Comparison of ENCODE assay signal across 16 cellular contexts in the genomic region with DNA sequence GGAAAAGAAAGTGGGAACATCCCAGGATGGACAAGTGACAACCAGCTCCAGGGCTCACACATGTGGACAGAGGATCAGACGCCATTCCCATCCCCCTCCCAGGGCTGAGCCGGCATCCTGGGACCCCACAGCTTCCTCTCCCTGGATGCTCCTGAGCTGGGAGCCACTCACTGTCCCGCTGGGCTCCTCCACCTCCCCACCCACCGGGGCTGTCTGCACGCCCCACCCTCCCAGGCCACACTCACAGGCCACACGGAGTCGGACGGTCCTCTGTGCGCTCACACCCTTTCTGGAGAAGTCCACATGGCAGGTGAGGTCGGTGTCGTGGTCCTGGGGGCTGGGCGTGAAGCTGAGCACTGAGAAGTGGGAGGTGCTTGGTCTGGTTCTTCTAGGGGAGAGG. TPM values are rescaled to one million over a fixed set of nuclear protein-coding genes. Genes with fewer than 3 reads are reported as not detected.
A peak's percentile ranks its signal among the peaks of the same experiment; 100 is the strongest.
DNase-seq lines count a peak whose midpoint lies in the region; ATAC-seq, FAIRE-seq and TF ChIP-seq lines count a peak whose summit lies in the region.
"Not testable (repeated sequence)": the region's sequence is repeated elsewhere in the genome, so short reads cannot be mapped to it uniquely, and the experiment has no call there.
"Had no signal": no experiment of that assay in that cellular context is flagged by ENCODE, and none has a peak within 500 bp of the region (broad histone marks: within the 10 kb centered on the region; RNA-seq: fewer than 3 reads in every experiment).

No MANE protein-coding gene starts in this region.

- peak; percentile 22; the same call in 1 of the 2 replicates for ATAC-seq in HCT116
- peak; percentile 59 for ATAC-seq in K562
- peak in 1 of 2 donors; percentile 34 for ATAC-seq in natural killer cell treated with Interleukin-12 subunit alpha and Interleukin-12 subunit beta and Interleukin-15 and Interleukin-18, amount 100 ng/mL, for 72 hours
- peak; percentile 13 for ATAC-seq in stimulated activated effector memory CD8-positive, alpha-beta T cell treated with anti-CD3 and anti-CD28 coated beads, Interleukin-12 subunit alpha, Interleukin-12 subunit beta, amount 100 ng/mL, for 72 hours
- ATAC-seq in aorta (ENCODE audit: low FRiP score): peak; percentile 8

- not testable (repeated sequence) for H3K4me1 ChIP-seq in HCT116 (ENCODE audit: control insufficient read depth in 1 of 2, insufficient read depth in 2 of 2, low read length in 2 of 2); kidney (ENCODE audit: control insufficient read depth in 1 of 2, insufficient read depth in 1 of 2, low read depth in 1 of 2, low read length in 2 of 2); aorta (ENCODE audit: control insufficient read depth in 1 of 2, insufficient read depth in 2 of 2, low read length in 2 of 2)
- H3K4me1 ChIP-seq in K562 (replicated peaks in 1 of 2; ENCODE audit: control insufficient read depth in 2 of 2, insufficient read depth in 2 of 2, low read length in 2 of 2): peaks cover 6 to 17% of the 10 kb centered on the region in 2 experiments; a peak in 4 of 5 replicates

- H3K4me1 Mint-ChIP-seq in natural killer cell treated with Interleukin-12 subunit alpha and Interleukin-12 subunit beta and Interleukin-15 and Interleukin-18, amount 100 ng/mL, for 72 hours (ENCODE audit: low read depth in 2 of 2); stimulated activated effector memory CD8-positive, alpha-beta T cell treated with anti-CD3 and anti-CD28 coated beads, Interleukin-12 subunit alpha, Interleukin-12 subunit beta, amount 100 ng/mL, for 72 hours: not testable (repeated sequence)

- H3K27me3 Mint-ChIP-seq in natural killer cell treated with Interleukin-12 subunit alpha and Interleukin-12 subunit beta and Interleukin-15 and Interleukin-18, amount 100 ng/mL, for 72 hours: peaks cover 9 to 15% of the 10 kb centered on the region in 2 donors

- H3K9me1 ChIP-seq in K562 (ENCODE audit: control insufficient read depth, insufficient read depth, low read length): not testable (repeated sequence)

- H3K4me2 ChIP-seq in HCT116 (ENCODE audit: low read length); K562 (ENCODE audit: insufficient read depth, low read length): not testable (repeated sequence)

- not testable (repeated sequence) for H2AFZ ChIP-seq in HCT116 (ENCODE audit: low read depth, low read length, poor library complexity, severe bottlenecking); K562 (ENCODE audit: low read depth, low read length)

- FAIRE-seq in K562 (lab: Jason Lieb, UNC); kidney (lab: Jason Lieb, UNC): not testable (repeated sequence)

- intact Hi-C loops in HCT116 (cut with micrococcal nuclease); K562 (cut with micrococcal nuclease); kidney (cut with DNase I): not testable (repeated sequence)
- intact Hi-C loops in aorta (cut with DNase I): loop anchor here in 1 of 2 donors (10.0 kb wide), 1 partner anchor 175 kb away; no protein-coding TSS in a partner anchor

- H3K4me3 Mint-ChIP-seq in natural killer cell treated with Interleukin-12 subunit alpha and Interleukin-12 subunit beta and Interleukin-15 and Interleukin-18, amount 100 ng/mL, for 72 hours; stimulated activated effector memory CD8-positive, alpha-beta T cell treated with anti-CD3 and anti-CD28 coated beads, Interleukin-12 subunit alpha, Interleukin-12 subunit beta, amount 100 ng/mL, for 72 hours: not testable (repeated sequence)

- POLR2A ChIA-PET in HCT116 (lab: Charles Lee); K562 (lab: Yijun Ruan, JAX): not testable (repeated sequence)

- not testable (repeated sequence) for BruUV-seq in HCT116 (replicated peaks; lab: Mats Ljungman, UMichigan); K562 (replicated peaks; lab: Mats Ljungman, UMichigan)

- TF ChIP-seq CTCF in HCT116 (IDR thresholded peaks at IDR 0.05 in 2 of 3, conservative IDR thresholded peaks at IDR 0.05 in 1 of 3; ENCODE audit: borderline replicate concordance in 1 of 3, insufficient read depth in 1 of 3, low read depth in 2 of 3, low read length in 2 of 3); K562 (IDR thresholded peaks at IDR 0.05 in 2 of 3, conservative IDR thresholded peaks at IDR 0.05 in 1 of 3; ENCODE audit: insufficient read depth in 2 of 3, low read depth in 1 of 3, low read length in 3 of 3); kidney (IDR thresholded peaks at IDR 0.05; ENCODE audit: borderline replicate concordance, extremely low read depth, insufficient read depth): not testable (repeated sequence)

- not testable (repeated sequence) for H3K27ac ChIP-seq in HCT116 (ENCODE audit: low read depth, low read length); K562 (ENCODE audit: extremely low read depth, low read depth, low read length); kidney (ENCODE audit: low read depth in 2 of 2, low read length in 2 of 2); aorta (ENCODE audit: low read depth in 1 of 2, low read length in 2 of 2)

- RAD21 ChIA-PET in HCT116 (lab: Charles Lee; ENCODE audit: low non-redundant PET in 1 of 2, low total read pairs in 2 of 2, uncharacterized antibody in 2 of 2, unreplicated experiment in 2 of 2): not testable (repeated sequence)

- H3K9me3 Mint-ChIP-seq in natural killer cell treated with Interleukin-12 subunit alpha and Interleukin-12 subunit beta and Interleukin-15 and Interleukin-18, amount 100 ng/mL, for 72 hours; stimulated activated effector memory CD8-positive, alpha-beta T cell treated with anti-CD3 and anti-CD28 coated beads, Interleukin-12 subunit alpha, Interleukin-12 subunit beta, amount 100 ng/mL, for 72 hours: not testable (repeated sequence)

- CTCF ChIA-PET in HCT116 (lab: Charles Lee); K562 (lab: Yijun Ruan, JAX; ENCODE audit: low intra/inter-chr PET ratio): not testable (repeated sequence)

- not testable (repeated sequence) for TF ChIP-seq RAD21 in HCT116 (IDR thresholded peaks at IDR 0.05; ENCODE audit: low read depth); K562 (CRISPR knock-in tag; conservative IDR thresholded peaks at IDR 0.05 in 1 of 2, IDR thresholded peaks at IDR 0.05 in 1 of 2)

- not testable (repeated sequence) for TF ChIP-seq POLR2A in HCT116 (IDR thresholded peaks at IDR 0.05; ENCODE audit: borderline replicate concordance, extremely low read depth, insufficient read depth, insufficient read length); K562 (conservative IDR thresholded peaks at IDR 0.05)

- not testable (repeated sequence) for H3K4me3 ChIP-seq in HCT116 (replicated peaks in 1 of 2; ENCODE audit: low read depth in 1 of 2, low read length in 2 of 2); K562; kidney (ENCODE audit: low read length in 2 of 2); aorta (ENCODE audit: low read length in 2 of 2)

- not testable (repeated sequence) for H3K79me2 ChIP-seq in HCT116 (ENCODE audit: insufficient read depth, low read length); K562 (ENCODE audit: control insufficient read depth, insufficient read depth, low read length)

- not testable (repeated sequence) for H3K27me3 ChIP-seq in HCT116 (ENCODE audit: insufficient read depth, low read length); K562 (ENCODE audit: control insufficient read depth in 2 of 2, insufficient read depth in 2 of 2, low read length in 2 of 2); aorta (ENCODE audit: control insufficient read depth in 1 of 2, insufficient read depth in 2 of 2, low read length in 1 of 2)

- not testable (repeated sequence) for H4K20me1 ChIP-seq in HCT116 (ENCODE audit: insufficient read depth); K562 (replicated peaks; ENCODE audit: control insufficient read depth, insufficient read depth, low read length)

- not testable (repeated sequence) for H3K9ac ChIP-seq in HCT116 (ENCODE audit: low read length); K562 (ENCODE audit: insufficient read depth in 1 of 2, low read depth in 2 of 2, low read length in 2 of 2); kidney (ENCODE audit: low read length in 2 of 2)

- DNase-seq in HCT116 (ENCODE audit: low read depth, low spot score); K562 (ENCODE audit: extremely low read depth in 1 of 4, low spot score in 3 of 4); stimulated activated effector memory CD8-positive, alpha-beta T cell treated with anti-CD3 and anti-CD28 coated beads, Interleukin-12 subunit alpha, Interleukin-12 subunit beta, amount 100 ng/mL, for 72 hours (ENCODE audit: low spot score in 2 of 2): not testable (repeated sequence)
- DNase-seq in kidney (peak; percentile 11), aorta (peak in 1 of 2 donors; percentile 30)
- DNase-seq in natural killer cell treated with Interleukin-12 subunit alpha and Interleukin-12 subunit beta and Interleukin-15 and Interleukin-18, amount 100 ng/mL, for 72 hours (ENCODE audit: low spot score): peak; percentile 18

- not testable (repeated sequence) for H3K36me3 Mint-ChIP-seq in natural killer cell treated with Interleukin-12 subunit alpha and Interleukin-12 subunit beta and Interleukin-15 and Interleukin-18, amount 100 ng/mL, for 72 hours; stimulated activated effector memory CD8-positive, alpha-beta T cell treated with anti-CD3 and anti-CD28 coated beads, Interleukin-12 subunit alpha, Interleukin-12 subunit beta, amount 100 ng/mL, for 72 hours

- H3K27ac Mint-ChIP-seq in natural killer cell treated with Interleukin-12 subunit alpha and Interleukin-12 subunit beta and Interleukin-15 and Interleukin-18, amount 100 ng/mL, for 72 hours; stimulated activated effector memory CD8-positive, alpha-beta T cell treated with anti-CD3 and anti-CD28 coated beads, Interleukin-12 subunit alpha, Interleukin-12 subunit beta, amount 100 ng/mL, for 72 hours: not testable (repeated sequence)

- not testable (repeated sequence) for H3K36me3 ChIP-seq in HCT116 (ENCODE audit: control insufficient read depth in 1 of 2, insufficient read depth in 2 of 2, low read length in 2 of 2); K562 (ENCODE audit: control insufficient read depth, insufficient read depth, low read length); kidney (ENCODE audit: control insufficient read depth in 1 of 2, insufficient read depth in 2 of 2, low read length in 2 of 2); aorta (ENCODE audit: control insufficient read depth in 1 of 2, insufficient read depth in 2 of 2, low read length in 1 of 2)

- H3K9me3 ChIP-seq in HCT116 (ENCODE audit: control insufficient read depth in 1 of 2, insufficient read depth in 1 of 2, low read depth in 1 of 2, low read length in 2 of 2); K562 (replicated peaks; ENCODE audit: control insufficient read depth, insufficient read depth, low read depth, low read length); kidney (ENCODE audit: control insufficient read depth in 1 of 2, low read length in 2 of 2); aorta (ENCODE audit: control insufficient read depth, low read length): not testable (repeated sequence)

- not testable (repeated sequence) for H3K9me2 ChIP-seq in HCT116 (ENCODE audit: insufficient read depth)

- no CpG with 5 or more reads among the region's 12 CpGs for WGBS in K562 (ENCODE audit: insufficient coverage, low coverage, missing lambda C conversion rate)
- 31% methylated on average over 2 of the region's 12 CpGs; no CpG with 5 or more reads in 1 of the 2 donors for WGBS in aorta, 2 donors

- in situ Hi-C loops in K562 (cut with MboI): not testable (repeated sequence)

- not testable (repeated sequence) for TF ChIP-seq EP300 in K562 (IDR thresholded peaks at IDR 0.05; ENCODE audit: low read length)

RNA-seq across cellular contexts. Expression of a gene that starts 1.1 kb away (rescaled TPM):
- not detected for total RNA-seq in HCT116 (2021; ENCODE audit: unreplicated experiment)
- polyA plus RNA-seq in HCT116 (2012): not detected in 2 replicates
- not detected in 2 replicates for total RNA-seq in K562 (2011; cell fraction: chromatin; rRNA removed; ENCODE audit: low replicate concordance)
- total RNA-seq in K562 (2011; cell fraction: nucleolus; rRNA removed): not detected in 2 replicates
- total RNA-seq in K562 (2011; cell fraction: nucleoplasm; rRNA removed): not detected in 2 replicates
- total RNA-seq in K562 (2014; rRNA removed): not detected in 2 replicates
- not detected in 2 replicates for total RNA-seq in K562 (2014; rRNA removed; fragmentation: Illumina TruSeq; extraction: Trizol)
- total RNA-seq in K562 (2015; rRNA removed; fragmentation: Illumina TruSeq; extraction: Trizol): not detected in 2 replicates
- total RNA-seq in K562 (2021): not detected in 2 replicates
- not detected in 2 replicates for polyA plus RNA-seq in K562 (2011; rRNA removed)
- polyA plus RNA-seq in K562 (2011; cell fraction: cytosol; rRNA removed): not detected in 2 replicates
- polyA plus RNA-seq in K562 (2011; cell fraction: nucleus; rRNA removed): 0.04 TPM in 1 of 2 replicates, not detected in the other
- polyA plus RNA-seq in K562 (2012): not detected in 2 replicates
- polyA plus RNA-seq in K562 (2014; fragmentation: Illumina TruSeq; extraction: Trizol): not detected in 2 replicates
- not detected for polyA plus RNA-seq in K562 (2014; fragmentation: Nextera tagmentation; extraction: Ambion mirVana)
- polyA plus RNA-seq in K562 (2014; rRNA removed): not detected in 2 replicates
- polyA minus RNA-seq in K562 (2011; rRNA and poly(A)+ RNA removed): not detected in 2 replicates
- not detected in 2 replicates for polyA minus RNA-seq in K562 (2011; cell fraction: cytosol; rRNA and poly(A)+ RNA removed)
- not detected in 2 replicates for polyA minus RNA-seq in K562 (2011; cell fraction: nucleus; rRNA and poly(A)+ RNA removed)
- 1.2 TPM for total RNA-seq in kidney
- 1.5 TPM for polyA plus RNA-seq in kidney (ENCODE audit: insufficient read depth, low read depth, low replicate concordance)
- not detected for total RNA-seq in natural killer cell treated with Interleukin-12 subunit alpha and Interleukin-12 subunit beta and Interleukin-15 and Interleukin-18, amount 100 ng/mL, for 72 hours
- total RNA-seq in aorta: 1 to 10 TPM; 1.8 to 3.1 TPM
- polyA plus RNA-seq in aorta: 1 to 10 TPM in 1 of 2 donors, under 1 TPM in 1; 0.82 to 1.4 TPM
- total RNA-seq: A673; Calu3; CD4-positive, alpha-beta memory T cell; Daoy; G401; GM23338; H4; H9; HFFc6 had no signal
- polyA plus RNA-seq: BJ; CD4-positive, alpha-beta memory T cell; GM23338 had no signal

RNA-seq across cellular contexts. Expression of a gene that starts 30.6 kb away (rescaled TPM):
- total RNA-seq in HCT116 (2021; ENCODE audit: unreplicated experiment) (85.2 TPM), K562 (2014; rRNA removed) (78.5 and 101 TPM in 2 replicates), K562 (2014; rRNA removed; fragmentation: Illumina TruSeq; extraction: Trizol) (49.1 and 51.3 TPM in 2 replicates), K562 (2015; rRNA removed; fragmentation: Illumina TruSeq; extraction: Trizol) (68.0 and 70.2 TPM in 2 replicates), K562 (2021) (109 and 118 TPM in 2 replicates), kidney (39.0 TPM), aorta (10 to 100 TPM; 27.7 to 39.8 TPM)
- polyA plus RNA-seq in HCT116 (2012): 61.1 and 61.5 TPM in 2 replicates
- 61.1 and 124 TPM in 2 replicates for total RNA-seq in K562 (2011; cell fraction: chromatin; rRNA removed; ENCODE audit: low replicate concordance)
- 57.5 and 59.2 TPM in 2 replicates for total RNA-seq in K562 (2011; cell fraction: nucleolus; rRNA removed)
- total RNA-seq in K562 (2011; cell fraction: nucleoplasm; rRNA removed): 77.8 and 90.7 TPM in 2 replicates
- polyA plus RNA-seq in K562 (2011; rRNA removed) (20.8 and 27.4 TPM in 2 replicates), K562 (2014; fragmentation: Illumina TruSeq; extraction: Trizol) (89.2 and 102 TPM in 2 replicates), K562 (2014; fragmentation: Nextera tagmentation; extraction: Ambion mirVana) (10 to 100 TPM; 16.9 to 20.7 TPM), K562 (2014; rRNA removed) (66.0 and 71.8 TPM in 2 replicates), kidney (ENCODE audit: insufficient read depth, low read depth, low replicate concordance) (17.1 TPM), aorta (10 to 100 TPM; 13.3 to 17.3 TPM)
- 24.2 and 45.3 TPM in 2 replicates for polyA plus RNA-seq in K562 (2011; cell fraction: cytosol; rRNA removed)
- 21.8 and 35.3 TPM in 2 replicates for polyA plus RNA-seq in K562 (2011; cell fraction: nucleus; rRNA removed)
- polyA plus RNA-seq in K562 (2012): 51.8 and 87.1 TPM in 2 replicates
- polyA minus RNA-seq in K562 (2011; rRNA and poly(A)+ RNA removed): 14.2 and 15.0 TPM in 2 replicates
- 25.2 and 30.2 TPM in 2 replicates for polyA minus RNA-seq in K562 (2011; cell fraction: cytosol; rRNA and poly(A)+ RNA removed)
- 12.9 and 13.6 TPM in 2 replicates for polyA minus RNA-seq in K562 (2011; cell fraction: nucleus; rRNA and poly(A)+ RNA removed)
- 100 to 1,000 TPM; 109 to 187 TPM for total RNA-seq in natural killer cell treated with Interleukin-12 subunit alpha and Interleukin-12 subunit beta and Interleukin-15 and Interleukin-18, amount 100 ng/mL, for 72 hours

RNA-seq across cellular contexts. Expression of a gene that starts 30.9 kb away (rescaled TPM):
- total RNA-seq in HCT116 (2021; ENCODE audit: unreplicated experiment) (28.2 TPM), K562 (2014; rRNA removed) (20.5 and 21.7 TPM in 2 replicates), K562 (2014; rRNA removed; fragmentation: Illumina TruSeq; extraction: Trizol) (10.8 and 11.1 TPM in 2 replicates), K562 (2015; rRNA removed; fragmentation: Illumina TruSeq; extraction: Trizol) (11.1 and 13.0 TPM in 2 replicates), K562 (2021) (52.4 and 57.6 TPM in 2 replicates), kidney (36.4 TPM), aorta (10 to 100 TPM; 13.8 to 43.3 TPM)
- polyA plus RNA-seq in HCT116 (2012): 49.6 and 50.2 TPM in 2 replicates
- 9.2 and 9.5 TPM in 2 replicates for total RNA-seq in K562 (2011; cell fraction: chromatin; rRNA removed; ENCODE audit: low replicate concordance)
- total RNA-seq in K562 (2011; cell fraction: nucleolus; rRNA removed): 5.7 and 9.2 TPM in 2 replicates
- 10.9 and 12.4 TPM in 2 replicates for total RNA-seq in K562 (2011; cell fraction: nucleoplasm; rRNA removed)
- polyA plus RNA-seq in K562 (2011; rRNA removed) (3.0 and 5.9 TPM in 2 replicates), K562 (2014; fragmentation: Illumina TruSeq; extraction: Trizol) (30.7 and 53.3 TPM in 2 replicates), K562 (2014; fragmentation: Nextera tagmentation; extraction: Ambion mirVana) (1 to 10 TPM; 3.8 to 5.2 TPM), K562 (2014; rRNA removed) (39.6 and 42.8 TPM in 2 replicates), kidney (ENCODE audit: insufficient read depth, low read depth, low replicate concordance) (22.7 TPM), aorta (10 to 100 TPM; 11.6 to 24.0 TPM)
- 4.5 and 8.9 TPM in 2 replicates for polyA plus RNA-seq in K562 (2011; cell fraction: cytosol; rRNA removed)
- polyA plus RNA-seq in K562 (2011; cell fraction: nucleus; rRNA removed): 6.4 and 6.8 TPM in 2 replicates
- 38.4 and 739 TPM in 2 replicates for polyA plus RNA-seq in K562 (2012)
- 0.74 and 1.9 TPM in 2 replicates for polyA minus RNA-seq in K562 (2011; rRNA and poly(A)+ RNA removed)
- 2.4 and 4.5 TPM in 2 replicates for polyA minus RNA-seq in K562 (2011; cell fraction: cytosol; rRNA and poly(A)+ RNA removed)
- 0.54 and 0.89 TPM in 2 replicates for polyA minus RNA-seq in K562 (2011; cell fraction: nucleus; rRNA and poly(A)+ RNA removed)
- 10 to 100 TPM; 12.1 to 12.4 TPM for total RNA-seq in natural killer cell treated with Interleukin-12 subunit alpha and Interleukin-12 subunit beta and Interleukin-15 and Interleukin-18, amount 100 ng/mL, for 72 hours
